In the genomic region with DNA sequence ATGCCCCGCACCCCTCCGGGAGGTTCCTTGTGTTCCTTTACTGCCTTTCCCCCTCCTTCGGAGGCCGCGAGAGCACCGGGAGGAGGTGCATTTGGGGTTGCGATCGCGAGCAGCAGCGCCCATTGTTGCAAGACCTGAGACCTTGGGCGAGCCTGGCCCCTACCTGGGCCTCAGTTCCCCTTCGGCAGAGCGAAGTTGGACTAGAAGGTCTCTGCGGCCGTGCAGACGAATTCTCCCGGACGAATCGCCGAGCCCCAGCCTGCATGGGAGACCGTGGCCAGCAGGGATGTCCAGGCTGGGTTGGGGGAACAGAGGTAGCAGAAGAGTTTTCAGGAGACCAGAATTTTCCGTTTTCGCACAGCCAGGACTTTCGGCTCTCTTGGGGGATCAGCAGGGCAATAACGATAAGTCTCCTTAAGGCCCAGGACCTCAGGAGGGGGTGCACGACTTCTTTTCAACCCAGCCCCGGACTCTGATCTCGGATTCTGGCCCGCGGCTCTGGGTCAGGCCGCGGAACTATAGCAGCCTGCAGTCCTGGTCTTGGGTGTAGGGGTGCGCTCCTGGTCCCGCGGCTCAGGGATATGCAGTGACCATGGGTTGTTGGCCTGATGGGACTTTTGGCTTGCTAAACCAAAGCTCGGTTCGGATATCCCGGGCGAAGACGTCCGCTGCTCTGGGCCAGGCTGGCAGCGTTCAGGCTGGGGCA, we compare ENCODE assay signal across 2 cellular contexts.
TF ChIP-seq lines count a peak whose summit lies in the region.

No MANE protein-coding gene starts in this region.

TF ChIP-seq in SK-N-SH, 30 proteins besides CTCF, POLR2A, EP300 and RAD21 (continued from another document):
- TF ChIP-seq MAX (IDR thresholded peaks at IDR 0.05; ENCODE audit: low read depth) (no peak), TAF1 (IDR thresholded peaks at IDR 0.05; ENCODE audit: borderline replicate concordance, low read depth, low read length) (no peak), TEAD4 (IDR thresholded peaks at IDR 0.05; ENCODE audit: borderline replicate concordance, insufficient read depth) (no peak), GATA2 (CRISPR knock-in tag; IDR thresholded peaks at IDR 0.05) (no peak), FOSL2 (IDR thresholded peaks at IDR 0.05; ENCODE audit: borderline replicate concordance, low read depth) (no peak), SMC3 (IDR thresholded peaks at IDR 0.05; ENCODE audit: low read depth, low read length) (no peak), NFIC (IDR thresholded peaks at IDR 0.05; ENCODE audit: borderline replicate concordance) (no peak), PBX3 (IDR thresholded peaks at IDR 0.05) (no peak)

TF ChIP-seq in SK-N-SH treated with all-trans-retinoic acid at 6 μM for 48 hours, 23 proteins besides CTCF, POLR2A, EP300 and RAD21 (continued from another document):
- TF ChIP-seq, protein P1, sequence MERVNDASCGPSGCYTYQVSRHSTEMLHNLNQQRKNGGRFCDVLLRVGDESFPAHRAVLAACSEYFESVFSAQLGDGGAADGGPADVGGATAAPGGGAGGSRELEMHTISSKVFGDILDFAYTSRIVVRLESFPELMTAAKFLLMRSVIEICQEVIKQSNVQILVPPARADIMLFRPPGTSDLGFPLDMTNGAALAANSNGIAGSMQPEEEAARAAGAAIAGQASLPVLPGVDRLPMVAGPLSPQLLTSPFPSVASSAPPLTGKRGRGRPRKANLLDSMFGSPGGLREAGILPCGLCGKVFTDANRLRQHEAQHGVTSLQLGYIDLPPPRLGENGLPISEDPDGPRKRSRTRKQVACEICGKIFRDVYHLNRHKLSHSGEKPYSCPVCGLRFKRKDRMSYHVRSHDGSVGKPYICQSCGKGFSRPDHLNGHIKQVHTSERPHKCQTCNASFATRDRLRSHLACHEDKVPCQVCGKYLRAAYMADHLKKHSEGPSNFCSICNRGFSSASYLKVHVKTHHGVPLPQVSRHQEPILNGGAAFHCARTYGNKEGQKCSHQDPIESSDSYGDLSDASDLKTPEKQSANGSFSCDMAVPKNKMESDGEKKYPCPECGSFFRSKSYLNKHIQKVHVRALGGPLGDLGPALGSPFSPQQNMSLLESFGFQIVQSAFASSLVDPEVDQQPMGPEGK (CRISPR knock-in tag; IDR thresholded peaks at IDR 0.05; ENCODE audit: borderline replicate concordance): no peak
- no peak for TF ChIP-seq ZFP30 (CRISPR knock-in tag; IDR thresholded peaks at IDR 0.05)
